In genomic region chr7:24835643-24836042, GRCh38 we compare ENCODE assay signal across 14 cellular contexts.
DNase-seq lines count a peak whose midpoint lies in the region; ATAC-seq lines count a peak whose summit lies in the region.
"Had no signal": no experiment of that assay in that cellular context is flagged by ENCODE, and none has a peak within 500 bp of the region (broad histone marks: within the 10 kb centered on the region; RNA-seq: fewer than 3 reads in every experiment).

No MANE protein-coding gene starts in this region.

- peak; percentile 9 for ATAC-seq in GM18498 (IDR thresholded peaks at IDR 0.05; ENCODE audit: unreplicated experiment)
- peak; percentile 16 for ATAC-seq in GM19455 (IDR thresholded peaks at IDR 0.05; ENCODE audit: unreplicated experiment)
- ATAC-seq in HG03135 (IDR thresholded peaks at IDR 0.05; ENCODE audit: unreplicated experiment): peak; percentile 21
- no peak for ATAC-seq in activated naive CD8-positive, alpha-beta T cell treated with anti-CD3 and anti-CD28 coated beads, Interleukin-2, amount 50 U/mL, for 24 hours
- no peak for ATAC-seq in activated T-helper 17 cell treated with anti-CD3 and anti-CD28 coated beads, Interleukin-2, amount 50 U/mL, for 72 hours (replicated peaks)
- ATAC-seq: left lung had no signal

- no peak for DNase-seq in activated naive CD8-positive, alpha-beta T cell treated with anti-CD3 and anti-CD28 coated beads, Interleukin-2, amount 50 U/mL, for 24 hours
- no peak for DNase-seq in NCI-H187 treated with DMSO at 0.1 percent for 48 hours (lab: John Stamatoyannopoulos, UW)
- no peak for DNase-seq in LoVo (ENCODE audit: low spot score)
- DNase-seq in C1 segment of cervical spinal cord (lab: John Stamatoyannopoulos, UW): no peak
- DNase-seq: activated effector memory CD4-positive, alpha-beta T cell treated with Interleukin-2 at 50 U/mL for 16 hours; left lung; NCI-H1930; NCI-H82; right lobe of liver; SHP77 treated with DMSO at 0.1 percent for 48 hours had no signal

- H3K27ac Mint-ChIP-seq in activated naive CD8-positive, alpha-beta T cell treated with anti-CD3 and anti-CD28 coated beads, Interleukin-2, amount 50 U/mL, for 24 hours: peak overlapping the region; percentile 25
- no peak overlapping the region for H3K27ac Mint-ChIP-seq in activated T-helper 17 cell treated with anti-CD3 and anti-CD28 coated beads, Interleukin-2, amount 50 U/mL, for 72 hours

- no peaks in the 10 kb centered on the region for H3K27me3 Mint-ChIP-seq in activated naive CD8-positive, alpha-beta T cell treated with anti-CD3 and anti-CD28 coated beads, Interleukin-2, amount 50 U/mL, for 24 hours
- H3K27me3 Mint-ChIP-seq in activated T-helper 17 cell treated with anti-CD3 and anti-CD28 coated beads, Interleukin-2, amount 50 U/mL, for 72 hours: no peaks in the 10 kb centered on the region

- peaks cover 62% of the 10 kb centered on the region for H3K4me1 Mint-ChIP-seq in activated naive CD8-positive, alpha-beta T cell treated with anti-CD3 and anti-CD28 coated beads, Interleukin-2, amount 50 U/mL, for 24 hours
- H3K4me1 Mint-ChIP-seq in activated T-helper 17 cell treated with anti-CD3 and anti-CD28 coated beads, Interleukin-2, amount 50 U/mL, for 72 hours: peaks cover 28% of the 10 kb centered on the region

- H3K4me3 Mint-ChIP-seq in activated naive CD8-positive, alpha-beta T cell treated with anti-CD3 and anti-CD28 coated beads, Interleukin-2, amount 50 U/mL, for 24 hours: no peak overlapping the region
- no peak overlapping the region for H3K4me3 Mint-ChIP-seq in activated T-helper 17 cell treated with anti-CD3 and anti-CD28 coated beads, Interleukin-2, amount 50 U/mL, for 72 hours

- H3K36me3 Mint-ChIP-seq in activated naive CD8-positive, alpha-beta T cell treated with anti-CD3 and anti-CD28 coated beads, Interleukin-2, amount 50 U/mL, for 24 hours (ENCODE audit: low read depth): peaks cover 60% of the 10 kb centered on the region
- peaks cover 83% of the 10 kb centered on the region for H3K36me3 Mint-ChIP-seq in activated T-helper 17 cell treated with anti-CD3 and anti-CD28 coated beads, Interleukin-2, amount 50 U/mL, for 72 hours (ENCODE audit: low read depth)

- H3K9me3 Mint-ChIP-seq in activated naive CD8-positive, alpha-beta T cell treated with anti-CD3 and anti-CD28 coated beads, Interleukin-2, amount 50 U/mL, for 24 hours: no peaks in the 10 kb centered on the region
- no peaks in the 10 kb centered on the region for H3K9me3 Mint-ChIP-seq in activated T-helper 17 cell treated with anti-CD3 and anti-CD28 coated beads, Interleukin-2, amount 50 U/mL, for 72 hours

Comparison
In these comparisons a context has a peak if more than half of its experiments do, and no peak if none do; other contexts are left out.
1. ATAC-seq: peak in GM18498 (single experiment), GM19455 (single experiment) and HG03135 (single experiment); none in activated naive CD8-positive, alpha-beta T cell treated with anti-CD3 and anti-CD28 coated beads, Interleukin-2, amount 50 U/mL, for 24 hours (single experiment) and activated T-helper 17 cell treated with anti-CD3 and anti-CD28 coated beads, Interleukin-2, amount 50 U/mL, for 72 hours (single experiment).